Comparison of ENCODE assay signal across 16 cellular contexts in the genomic region with DNA sequence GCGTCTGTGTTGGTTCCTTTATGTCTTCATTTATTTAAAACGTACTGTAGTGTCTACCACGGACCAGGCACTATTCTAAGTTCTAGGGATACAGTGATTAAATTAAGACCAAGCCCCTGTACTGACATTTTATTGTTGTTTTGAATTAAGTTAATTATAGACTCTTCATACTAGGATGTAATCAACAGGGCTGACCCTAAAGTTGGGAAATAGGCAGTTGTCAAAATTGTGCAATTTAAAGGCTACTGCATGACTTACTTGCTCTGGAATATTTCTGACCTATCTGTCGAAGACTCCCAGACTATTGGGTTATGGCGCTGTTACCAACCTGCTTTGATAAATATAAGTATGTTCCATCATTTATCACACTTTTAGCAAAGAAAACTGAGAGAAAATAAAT. TPM values are rescaled to one million over a fixed set of nuclear protein-coding genes. Genes with fewer than 3 reads are reported as not detected.
DNase-seq lines count a peak whose midpoint lies in the region; ATAC-seq, FAIRE-seq and TF ChIP-seq lines count a peak whose summit lies in the region.
"Had no signal": no experiment of that assay in that cellular context is flagged by ENCODE, and none has a peak within 500 bp of the region (broad histone marks: within the 10 kb centered on the region; RNA-seq: fewer than 3 reads in every experiment).

No MANE protein-coding gene starts in this region.

- H3K4me3 ChIP-seq in HEK293 (ENCODE audit: low read depth, low read length) (no peak overlapping the region), fibroblast of pulmonary artery (replicated peaks; ENCODE audit: low read depth, low read length) (no peak overlapping the region)
- H3K4me3 ChIP-seq: MG63, PC-9 had no signal

- intact Hi-C loops in sciatic nerve (cut with DNase I): no loop called here

- no peak overlapping the region for H3K27ac ChIP-seq in HEK293 (ENCODE audit: extremely low read depth, low read depth, low read length)
- H3K27ac ChIP-seq: KMS-11 had no signal

- POLR2A ChIA-PET in HEK293 (lab: Yijun Ruan, JAX): no interaction called here

- TF ChIP-seq CTCF in HEK293 (tag by site-specific recombination; IDR thresholded peaks at IDR 0.05) (no peak), fibroblast of pulmonary artery (IDR thresholded peaks at IDR 0.05; ENCODE audit: low read length, missing control alignments) (no peak)

- DNase-seq in NOMO-1 treated with dmso at 0.1 percent for 144 hours (lab: John Stamatoyannopoulos, UW; ENCODE audit: unreplicated experiment) (peak; percentile 34), fibroblast of pulmonary artery (ENCODE audit: low read depth) (peak; percentile 11), sciatic nerve (ENCODE audit: low spot score) (no peak), RCC 7860 (ENCODE audit: low spot score) (no peak), COLO829 (ENCODE audit: low spot score) (no peak)
- no peak for DNase-seq in activated CD4-positive, alpha-beta T cell treated with anti-CD3 and anti-CD28 coated beads, Interleukin-2, amount 50 U/mL, for 4 hours
- DNase-seq: DMS79; MG63; NCI-H1417; NCI-H187 treated with DMSO at 0.1 percent for 48 hours; NCI-H446; NK-92 treated with Interleukin-12 subunit alpha and Interleukin-12 subunit beta, amount 100 ng/mL, for 24 hours; PC-9 had no signal

- no peaks in the 10 kb centered on the region; a peak in 1 of 3 replicates for H3K36me3 ChIP-seq in HEK293 (ENCODE audit: control insufficient read depth in 2 of 2, insufficient read depth in 1 of 2, low read length in 2 of 2)
- H3K36me3 ChIP-seq: MG63 had no signal

- no peak for FAIRE-seq in RCC 7860 (lab: Jason Lieb, UNC)

- no peaks in the 10 kb centered on the region for H3K9me3 ChIP-seq in HEK293 (ENCODE audit: control insufficient read depth, insufficient read depth, low read depth, low read length)
- H3K9me3 ChIP-seq: MG63 had no signal

- H3K4me1 ChIP-seq in HEK293 (ENCODE audit: control insufficient read depth, insufficient read depth, low read length): peaks cover 21% of the 10 kb centered on the region

- ATAC-seq in sciatic nerve: peak; percentile 33
- ATAC-seq: HCT116 had no signal

- CTCF ChIA-PET in HEK293 (lab: Yijun Ruan, JAX): interaction anchor here (0.7 kb wide), 1 partner anchor 488 kb away, joined by 3 read pairs; no protein-coding TSS in a partner anchor

TF ChIP-seq in HEK293, 187 proteins besides CTCF, POLR2A, EP300 and RAD21:
- no peak for TF ChIP-seq ZNF768 (tag by site-specific recombination; IDR thresholded peaks at IDR 0.05)
- TF ChIP-seq ZNF658 (tag by site-specific recombination; IDR thresholded peaks at IDR 0.05): no peak
- TF ChIP-seq ZNF350 (tag by site-specific recombination; IDR thresholded peaks at IDR 0.05): no peak
- peak; percentile 73 for TF ChIP-seq SP7 (tag by site-specific recombination; IDR thresholded peaks at IDR 0.05)
- no peak for TF ChIP-seq ZNF112 (tag by site-specific recombination; IDR thresholded peaks at IDR 0.05)
- TF ChIP-seq HOXC10 (CRISPR knock-in tag; IDR thresholded peaks at IDR 0.05): no peak
- no peak for TF ChIP-seq ZNF174 (tag by site-specific recombination; IDR thresholded peaks at IDR 0.05)
- no peak for TF ChIP-seq TRIM28 (IDR thresholded peaks at IDR 0.05; ENCODE audit: borderline replicate concordance, low read length)

RNA-seq across cellular contexts. Expression of a gene that starts 6.7 kb away (rescaled TPM):
- total RNA-seq in sciatic nerve: 29.4 TPM

Comparison
In these comparisons a context has a peak if more than half of its experiments do, and no peak if none do; other contexts are left out.
1. DNase-seq: peak in NOMO-1 treated with dmso at 0.1 percent for 144 hours (single experiment) and fibroblast of pulmonary artery (single experiment); none in sciatic nerve (single experiment), RCC 7860 (single experiment), activated CD4-positive, alpha-beta T cell treated with anti-CD3 and anti-CD28 coated beads, Interleukin-2, amount 50 U/mL, for 4 hours (0 of 2) and COLO829 (single experiment).